ENCODE assay signal across 22 cellular contexts in the genomic region with DNA sequence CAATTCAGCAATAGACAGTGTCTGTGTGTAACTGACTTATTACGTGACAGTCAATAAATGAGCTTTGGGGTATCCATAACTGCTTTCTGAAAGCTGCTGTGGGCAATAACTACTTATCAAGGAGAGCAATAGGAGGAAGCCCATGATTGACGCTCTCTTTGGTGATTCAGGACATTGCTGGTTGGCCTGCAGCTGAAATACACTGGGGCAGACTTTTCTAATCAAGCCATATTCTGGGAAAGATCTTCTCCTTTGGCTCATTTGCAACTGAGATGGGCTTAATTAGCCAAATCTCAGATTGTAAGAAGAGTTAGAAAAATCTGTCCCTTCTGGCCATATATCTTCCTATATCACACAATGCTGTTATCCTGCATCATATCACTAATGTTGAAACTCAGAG. TPM values are rescaled to one million over a fixed set of nuclear protein-coding genes. Genes with fewer than 3 reads are reported as not detected.
"Had no signal": no experiment of that assay in that cellular context is flagged by ENCODE, and none has a peak within 500 bp of the region (broad histone marks: within the 10 kb centered on the region; RNA-seq: fewer than 3 reads in every experiment).

No MANE protein-coding gene starts in this region.

- H3K36me3 ChIP-seq: MG63, SJSA1 had no signal

- DNase-seq: Karpas-422, KG1, MG63, NCI-H1092, NCI-H1105 treated with DMSO at 0.1 percent for 48 hours, NCI-H1417 treated with DMSO at 0.1 percent for 48 hours, NCI-H146, NCI-H1694 treated with DMSO at 0.1 percent for 48 hours, NCI-H1930, NCI-H2081, NCI-H2107, NCI-H2227 treated with DMSO at 0.1 percent for 48 hours, NCI-H510A, NCI-H524 treated with DMSO at 0.1 percent for 48 hours, NCI-H69, NCI-H774, Right ventricle myocardium superior, SIG-M5 had no signal

- H3K27ac ChIP-seq: SJSA1, SK-N-MC had no signal

- H3K4me3 ChIP-seq: MG63, SJSA1, SK-N-MC had no signal

- H3K27me3 ChIP-seq: MG63, SJSA1 had no signal

- H3K9me3 ChIP-seq: MG63, SJSA1 had no signal

- ATAC-seq: Panc1 had no signal

RNA-seq across cellular contexts. Expression of gene CCBE1, which starts 24.0 kb away (rescaled TPM):
- total RNA-seq: HT-29 had no signal
